In the genomic region with DNA sequence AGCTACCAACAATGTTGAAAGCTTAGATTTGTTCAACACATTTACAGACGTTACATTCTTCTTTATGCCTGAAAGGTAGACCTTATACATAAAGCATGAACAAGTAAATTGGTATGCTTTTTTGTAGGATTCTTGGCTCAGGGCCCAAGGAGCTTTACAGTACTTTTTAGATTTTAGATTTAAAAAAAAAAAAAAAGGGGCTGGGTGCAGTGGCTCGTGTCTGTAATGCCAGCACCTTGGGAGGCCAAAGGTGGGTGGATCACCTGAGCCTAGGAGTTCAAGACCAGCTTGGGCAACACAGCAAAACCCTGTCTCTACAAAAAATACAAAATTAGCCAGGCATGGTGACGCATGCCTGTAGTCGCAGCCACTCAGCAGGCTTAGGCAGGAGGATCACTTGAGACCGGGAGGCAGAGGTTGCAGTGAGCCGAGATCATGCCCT, we compare ENCODE assay signal across 13 cellular contexts. TPM values are rescaled to one million over a fixed set of nuclear protein-coding genes. Genes with fewer than 3 reads are reported as not detected.
DNase-seq lines count a peak whose midpoint lies in the region; ATAC-seq and FAIRE-seq lines count a peak whose summit lies in the region.
"Had no signal": no experiment of that assay in that cellular context is flagged by ENCODE, and none has a peak within 500 bp of the region (broad histone marks: within the 10 kb centered on the region; RNA-seq: fewer than 3 reads in every experiment).

No MANE protein-coding gene starts in this region.

- H3K4me3 Mint-ChIP-seq in activated T-helper 17 cell treated with anti-CD3 and anti-CD28 coated beads, Interleukin-2, amount 50 U/mL, for 72 hours = no peak overlapping the region
- H3K4me3 Mint-ChIP-seq: activated naive CD8-positive, alpha-beta T cell treated with anti-CD3 and anti-CD28 coated beads, Interleukin-2, amount 10 ng/mL, durations not matched to agents 7 days and 5 days; CD8-positive, alpha-beta T cell had no signal

- H3K9me3 Mint-ChIP-seq in activated T-helper 17 cell treated with anti-CD3 and anti-CD28 coated beads, Interleukin-2, amount 50 U/mL, for 72 hours = no peaks in the 10 kb centered on the region

- no peak for ATAC-seq in activated T-helper 17 cell treated with anti-CD3 and anti-CD28 coated beads, Interleukin-2, amount 50 U/mL, for 72 hours (replicated peaks)
- no peak for ATAC-seq in GM21360 (IDR thresholded peaks at IDR 0.05; ENCODE audit: unreplicated experiment)
- ATAC-seq: CD8-positive, alpha-beta T cell; right lobe of liver had no signal

- H3K27ac Mint-ChIP-seq in activated T-helper 17 cell treated with anti-CD3 and anti-CD28 coated beads, Interleukin-2, amount 50 U/mL, for 72 hours = peak overlapping the region; percentile 32
- H3K27ac Mint-ChIP-seq: activated naive CD8-positive, alpha-beta T cell treated with anti-CD3 and anti-CD28 coated beads, Interleukin-2, amount 10 ng/mL, durations not matched to agents 7 days and 5 days; CD8-positive, alpha-beta T cell had no signal

- H3K4me1 Mint-ChIP-seq in activated T-helper 17 cell treated with anti-CD3 and anti-CD28 coated beads, Interleukin-2, amount 50 U/mL, for 72 hours = peaks cover 12% of the 10 kb centered on the region

- no peaks in the 10 kb centered on the region for H3K27me3 Mint-ChIP-seq in activated T-helper 17 cell treated with anti-CD3 and anti-CD28 coated beads, Interleukin-2, amount 50 U/mL, for 72 hours
- H3K27me3 Mint-ChIP-seq: activated naive CD8-positive, alpha-beta T cell treated with anti-CD3 and anti-CD28 coated beads, Interleukin-2, amount 10 ng/mL, durations not matched to agents 7 days and 5 days had no signal

- DNase-seq in HS-27A (ENCODE audit: low read depth) = peak; percentile 14
- DNase-seq in glomerular visceral epithelial cell (ENCODE audit: extremely low spot score) = peak; percentile 12
- peak; percentile 61 for DNase-seq in renal cortical epithelial cell (ENCODE audit: low read depth)
- DNase-seq in RPMI8226 = no peak
- no peak for DNase-seq in RCC 7860 (ENCODE audit: low spot score)
- DNase-seq: activated naive CD8-positive, alpha-beta T cell treated with anti-CD3 and anti-CD28 coated beads, Interleukin-2, amount 10 ng/mL, durations not matched to agents 7 days and 5 days; CD8-positive, alpha-beta T cell; islet precursor cell; NCI-H2029 treated with DMSO at 0.1 percent for 48 hours; NCI-H774; right lobe of liver had no signal

- FAIRE-seq in RCC 7860 (lab: Jason Lieb, UNC) = no peak

- H3K36me3 Mint-ChIP-seq in activated T-helper 17 cell treated with anti-CD3 and anti-CD28 coated beads, Interleukin-2, amount 50 U/mL, for 72 hours (ENCODE audit: low read depth) = peaks cover 28% of the 10 kb centered on the region

RNA-seq across cellular contexts. Expression of a gene that starts 39.7 kb away (rescaled TPM):
- total RNA-seq in activated T-helper 17 cell treated with anti-CD3 and anti-CD28 coated beads, Interleukin-2, amount 50 U/mL, for 72 hours = 10 to 100 TPM; 15.7 to 18.3 TPM
- total RNA-seq in renal cortical epithelial cell = 17.2 and 50.4 TPM in 2 replicates

Comparison
In these comparisons a context has a peak if more than half of its experiments do, and no peak if none do; other contexts are left out.
1. DNase-seq: peak in HS-27A (single experiment), glomerular visceral epithelial cell (single experiment) and renal cortical epithelial cell (single experiment); none in RPMI8226 (single experiment) and RCC 7860 (single experiment).